ENCODE assay signal across 1 cellular context in genomic region chr2:239460780-239461179, GRCh38.
TF ChIP-seq lines count a peak whose summit lies in the region.

No MANE protein-coding gene starts in this region.

TF ChIP-seq in HepG2, 621 proteins besides CTCF, POLR2A, EP300 and RAD21 (continued from another document):
- TF ChIP-seq GABPB1 (CRISPR knock-in tag; IDR thresholded peaks at IDR 0.05) (peak; percentile 49; the same call in 1 of the 2 replicates), ZBTB43 (CRISPR knock-in tag; conservative IDR thresholded peaks at IDR 0.05) (no peak), ZNF543 (CRISPR knock-in tag; IDR thresholded peaks at IDR 0.05) (no peak), ZNF274 (CRISPR knock-in tag; IDR thresholded peaks at IDR 0.05) (no peak), ZNF335 (CRISPR knock-in tag; IDR thresholded peaks at IDR 0.05) (no peak), ZNF333 (CRISPR knock-in tag; IDR thresholded peaks at IDR 0.05; ENCODE audit: borderline replicate concordance) (no peak), RBAK (CRISPR knock-in tag; IDR thresholded peaks at IDR 0.05) (no peak), JUN (CRISPR knock-in tag; IDR thresholded peaks at IDR 0.05) (no peak), NR0B2 (CRISPR knock-in tag; IDR thresholded peaks at IDR 0.05) (no peak), JUNB (CRISPR knock-in tag; IDR thresholded peaks at IDR 0.05; ENCODE audit: borderline replicate concordance) (no peak), ZNF230 (CRISPR knock-in tag; IDR thresholded peaks at IDR 0.05) (no peak), ZNF329 (CRISPR knock-in tag; IDR thresholded peaks at IDR 0.05; ENCODE audit: low read depth) (no peak), ZBTB8A (CRISPR knock-in tag; IDR thresholded peaks at IDR 0.05; ENCODE audit: borderline replicate concordance, low read depth) (no peak), ATF7 (IDR thresholded peaks at IDR 0.05) (0 out of 2 replicates have a peak, but pooled peaks have one; percentile 15), ATF7 (CRISPR knock-in tag; IDR thresholded peaks at IDR 0.05) (no peak), BCL6 (CRISPR knock-in tag; IDR thresholded peaks at IDR 0.05) (peak; percentile 60), EED (CRISPR knock-in tag; IDR thresholded peaks at IDR 0.05) (no peak), REL (CRISPR knock-in tag; conservative IDR thresholded peaks at IDR 0.05) (no peak), MZF1 (CRISPR knock-in tag; IDR thresholded peaks at IDR 0.05; ENCODE audit: borderline replicate concordance) (no peak), GATAD2A (CRISPR knock-in tag; IDR thresholded peaks at IDR 0.05) (peak; percentile 16; the same call in 1 of the 2 replicates), TEAD3 (CRISPR knock-in tag; optimal IDR thresholded peaks at IDR 0.05; ENCODE audit: borderline replicate concordance) (peak; percentile 19), ARID5B (CRISPR knock-in tag; IDR thresholded peaks at IDR 0.05) (0 out of 2 replicates have a peak, but pooled peaks have one; percentile 10), RARA (CRISPR knock-in tag; IDR thresholded peaks at IDR 0.05) (peak; percentile 20; the same call in 1 of the 2 replicates), SIN3A (IDR thresholded peaks at IDR 0.05; ENCODE audit: borderline replicate concordance, low read depth, low read length) (no peak), FOXA3 (CRISPR knock-in tag; IDR thresholded peaks at IDR 0.05) (peak; percentile 29; the same call in 1 of the 2 replicates), ZNF746 (CRISPR knock-in tag; IDR thresholded peaks at IDR 0.05) (no peak)
TF ChIP-seq in HepG2: peak in this region for 13.
